Comparison of ENCODE assay signal across 21 cellular contexts in genomic region chr6:42818878-42819277, GRCh38. TPM values are rescaled to one million over a fixed set of nuclear protein-coding genes. Genes with fewer than 3 reads are reported as not detected.
DNase-seq lines count a peak whose midpoint lies in the region; ATAC-seq and TF ChIP-seq lines count a peak whose summit lies in the region.
"Had no signal": no experiment of that assay in that cellular context is flagged by ENCODE, and none has a peak within 500 bp of the region (broad histone marks: within the 10 kb centered on the region; RNA-seq: fewer than 3 reads in every experiment).

No MANE protein-coding gene starts in this region.

- peak overlapping the region; percentile 38 for H3K9ac ChIP-seq in iPS-15b (ENCODE audit: low read depth, low read length)

- H3K9me3 Mint-ChIP-seq in GM23338 = no peaks in the 10 kb centered on the region
- H3K9me3 Mint-ChIP-seq in stimulated activated memory B cell treated with anti-CD40 and anti-IgM and Interleukin-4, amounts not matched to agents 10 μg/mL and 1 μg/mL and 100 μg/mL, for 72 hours = no peaks in the 10 kb centered on the region
- H3K9me3 Mint-ChIP-seq: activated naive CD4-positive, alpha-beta T cell treated with anti-CD3 and anti-CD28 coated beads, Interleukin-2, amount 10 ng/mL, durations not matched to agents 7 days and 5 days; dendritic cell treated with granulocyte-macrophage colony-stimulating factor and Interleukin-4, amounts not matched to agents 40 ng/mL and 50 ng/mL, for 4 days; HFFc6; stimulated activated effector memory CD8-positive, alpha-beta T cell treated with anti-CD3 and anti-CD28 coated beads, Interleukin-12 subunit alpha, Interleukin-12 subunit beta, amount 100 ng/mL, for 72 hours had no signal

- 0 out of 2 replicates have a peak, but pooled peaks cover 4% of the 10 kb centered on the region for H4K20me1 ChIP-seq in GM23338 (replicated peaks; ENCODE audit: insufficient read depth)

- no peaks in the 10 kb centered on the region for H3F3A ChIP-seq in GM23338 (replicated peaks; ENCODE audit: low read depth)

- H3K4me2 ChIP-seq in GM23338 = no peak overlapping the region

- peak overlapping the region; percentile 57 for H3K27ac ChIP-seq in GM23338 (ENCODE audit: low read depth)

- DNase-seq in GM23338 (ENCODE audit: low spot score) = no peak
- DNase-seq in NCI-H69 (lab: John Stamatoyannopoulos, UW) = peak; percentile 14
- DNase-seq in NCI-H146 (lab: John Stamatoyannopoulos, UW) = no peak
- DNase-seq in activated gamma-delta T cell (lab: John Stamatoyannopoulos, UW) = no peak
- DNase-seq: activated naive CD4-positive, alpha-beta T cell treated with anti-CD3 and anti-CD28 coated beads, Interleukin-2, amount 10 ng/mL, durations not matched to agents 7 days and 5 days; activated T-cell treated with anti-CD3 and anti-CD28 coated beads, Interleukin-2, amount 50 U/mL, for 48 hours; HFFc6; KG1; left cardiac atrium; MM.1S; NCI-H1417 treated with DMSO at 0.1 percent for 48 hours; PC-3; Right ventricle myocardium superior; stimulated activated CD4-positive, alpha-beta T cell treated with anti-CD3 and anti-CD28 coated beads, Interleukin-2, amount 100 ng/mL, for 48 hours had no signal

- H2AFZ ChIP-seq in GM23338 = no peak overlapping the region

- TF ChIP-seq CTCF in GM23338 (conservative IDR thresholded peaks at IDR 0.05; ENCODE audit: low read depth in 2 of 2) = no peak

- H3K4me3 ChIP-seq in GM23338 (no peak overlapping the region), iPS-15b (ENCODE audit: low read depth, low read length) (no peak overlapping the region)
- H3K4me3 ChIP-seq: ascending aorta, thoracic aorta had no signal

- H3K36me3 ChIP-seq in GM23338 (ENCODE audit: insufficient read depth) = peaks cover 6% of the 10 kb centered on the region
- no peaks in the 10 kb centered on the region for H3K36me3 ChIP-seq in iPS-15b (ENCODE audit: control insufficient read depth, insufficient read depth, low read length)

- no peaks in the 10 kb centered on the region for H3K27me3 Mint-ChIP-seq in GM23338 (ENCODE audit: insufficient read depth, low read depth, poor library complexity)
- H3K27me3 Mint-ChIP-seq in stimulated activated memory B cell treated with anti-CD40 and anti-IgM and Interleukin-4, amounts not matched to agents 10 μg/mL and 1 μg/mL and 100 μg/mL, for 72 hours = no peaks in the 10 kb centered on the region
- H3K27me3 Mint-ChIP-seq: activated naive CD4-positive, alpha-beta T cell treated with anti-CD3 and anti-CD28 coated beads, Interleukin-2, amount 10 ng/mL, durations not matched to agents 7 days and 5 days; dendritic cell treated with granulocyte-macrophage colony-stimulating factor and Interleukin-4, amounts not matched to agents 40 ng/mL and 50 ng/mL, for 4 days had no signal

- H3K79me2 ChIP-seq in GM23338 (replicated peaks; ENCODE audit: insufficient read depth) = no peaks in the 10 kb centered on the region

- no peak overlapping the region for H3K4me3 Mint-ChIP-seq in GM23338
- H3K4me3 Mint-ChIP-seq in stimulated activated memory B cell treated with anti-CD40 and anti-IgM and Interleukin-4, amounts not matched to agents 10 μg/mL and 1 μg/mL and 100 μg/mL, for 72 hours = no peak overlapping the region
- H3K4me3 Mint-ChIP-seq: activated naive CD4-positive, alpha-beta T cell treated with anti-CD3 and anti-CD28 coated beads, Interleukin-2, amount 10 ng/mL, durations not matched to agents 7 days and 5 days; dendritic cell treated with granulocyte-macrophage colony-stimulating factor and Interleukin-4, amounts not matched to agents 40 ng/mL and 50 ng/mL, for 4 days; HFFc6; stimulated activated effector memory CD8-positive, alpha-beta T cell treated with anti-CD3 and anti-CD28 coated beads, Interleukin-12 subunit alpha, Interleukin-12 subunit beta, amount 100 ng/mL, for 72 hours had no signal

- peaks cover 2% of the 10 kb centered on the region; the same call in 2 of the 3 replicates for H3K36me3 Mint-ChIP-seq in GM23338 (ENCODE audit: low read depth)
- H3K36me3 Mint-ChIP-seq in stimulated activated memory B cell treated with anti-CD40 and anti-IgM and Interleukin-4, amounts not matched to agents 10 μg/mL and 1 μg/mL and 100 μg/mL, for 72 hours = peaks cover 10% of the 10 kb centered on the region

- peak; percentile 40 for ATAC-seq in GM23338
- ATAC-seq in stimulated activated memory B cell treated with anti-CD40 and anti-IgM and Interleukin-4, amounts not matched to agents 10 μg/mL and 1 μg/mL and 100 μg/mL, for 72 hours = no peak
- ATAC-seq in GM21360 (IDR thresholded peaks at IDR 0.05; ENCODE audit: unreplicated experiment) = no peak
- ATAC-seq: PC-3 had no signal

- peaks cover 31% of the 10 kb centered on the region for H3K4me1 Mint-ChIP-seq in GM23338
- H3K4me1 Mint-ChIP-seq in stimulated activated memory B cell treated with anti-CD40 and anti-IgM and Interleukin-4, amounts not matched to agents 10 μg/mL and 1 μg/mL and 100 μg/mL, for 72 hours = peaks cover 29% of the 10 kb centered on the region

- peaks cover 27% of the 10 kb centered on the region for H3K4me1 ChIP-seq in GM23338 (ENCODE audit: insufficient read depth)
- H3K4me1 ChIP-seq in iPS-15b (ENCODE audit: control insufficient read depth, insufficient read depth, low read length) = peaks cover 23% of the 10 kb centered on the region

- no peaks in the 10 kb centered on the region for H3K9me3 ChIP-seq in iPS-15b (ENCODE audit: control insufficient read depth, insufficient read depth, low read length)
- H3K9me3 ChIP-seq: ascending aorta, thoracic aorta had no signal

- no peaks in the 10 kb centered on the region for H3K9me2 ChIP-seq in GM23338 (ENCODE audit: insufficient read depth)

- peak overlapping the region; percentile 48; the same call in 1 of the 2 replicates for H3K27ac Mint-ChIP-seq in GM23338
- H3K27ac Mint-ChIP-seq in stimulated activated memory B cell treated with anti-CD40 and anti-IgM and Interleukin-4, amounts not matched to agents 10 μg/mL and 1 μg/mL and 100 μg/mL, for 72 hours = peak overlapping the region; percentile 73
- H3K27ac Mint-ChIP-seq: activated naive CD4-positive, alpha-beta T cell treated with anti-CD3 and anti-CD28 coated beads, Interleukin-2, amount 10 ng/mL, durations not matched to agents 7 days and 5 days; dendritic cell treated with granulocyte-macrophage colony-stimulating factor and Interleukin-4, amounts not matched to agents 40 ng/mL and 50 ng/mL, for 4 days; HFFc6 had no signal

- H3K27me3 ChIP-seq in GM23338 (ENCODE audit: insufficient read depth) (no peaks in the 10 kb centered on the region), iPS-15b (ENCODE audit: control insufficient read depth, insufficient read depth, low read length) (no peaks in the 10 kb centered on the region)
- H3K27me3 ChIP-seq: ascending aorta had no signal

TF ChIP-seq in GM23338, 12 proteins besides CTCF, POLR2A, EP300 and RAD21:
- TF ChIP-seq NANOG (IDR thresholded peaks at IDR 0.05; ENCODE audit: borderline replicate concordance) (no peak), ZNF114 (CRISPR knock-in tag; IDR thresholded peaks at IDR 0.05) (no peak), CREB1 (CRISPR knock-in tag; IDR thresholded peaks at IDR 0.05; ENCODE audit: low read depth) (no peak), EZH2 (IDR thresholded peaks at IDR 0.05; ENCODE audit: low read depth, unreplicated experiment) (no peak), REST (IDR thresholded peaks at IDR 0.05; ENCODE audit: unreplicated experiment) (no peak), POLR2AphosphoS5 (IDR thresholded peaks at IDR 0.05; ENCODE audit: low read depth) (no peak)

RNA-seq across cellular contexts. Expression of gene BICRAL, which starts 37.0 kb away (rescaled TPM):
- total RNA-seq in GM23338 (2014; rRNA removed; shearing (Covaris generic)) = 11.0 and 11.7 TPM in 2 replicates
- 3.4 and 3.6 TPM in 2 replicates for polyA plus RNA-seq in GM23338 (2016; fragmentation: Nextera tagmentation; extraction: Ambion mirVana)
